Comparison of ENCODE assay signal across 2 cellular contexts in the genomic region with DNA sequence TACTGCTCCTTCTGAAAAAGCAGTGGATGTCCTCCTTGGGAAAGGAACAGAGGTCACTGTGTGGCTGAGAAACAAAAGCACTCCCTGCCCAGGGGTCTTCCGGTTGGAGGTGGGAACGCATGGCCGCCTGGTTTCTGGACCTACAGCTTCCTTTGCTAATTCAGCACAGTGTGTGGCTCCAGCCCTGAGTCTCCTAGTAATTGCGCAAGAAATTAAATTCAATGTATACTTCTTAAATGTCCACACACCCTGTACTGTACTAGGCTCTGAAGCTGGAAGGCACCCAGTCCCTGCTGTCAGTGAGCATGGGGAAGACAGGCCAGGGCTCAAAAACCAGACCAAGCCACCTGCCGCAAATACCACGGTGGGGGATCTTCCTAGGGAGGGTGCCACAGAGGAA.
TF ChIP-seq lines count a peak whose summit lies in the region.

No MANE protein-coding gene starts in this region.

TF ChIP-seq in Ishikawa, 13 proteins besides CTCF, POLR2A, EP300 and RAD21:
- TF ChIP-seq NFIC (IDR thresholded peaks at IDR 0.05) (no peak), TAF1 (IDR thresholded peaks at IDR 0.05; ENCODE audit: low read depth) (no peak), CEBPB (IDR thresholded peaks at IDR 0.05) (peak; percentile 47; the same call in 1 of the 2 replicates), TEAD4 (IDR thresholded peaks at IDR 0.05) (no peak)

TF ChIP-seq in H1, 55 proteins besides CTCF, POLR2A, EP300 and RAD21:
- TF ChIP-seq BCL11A (IDR thresholded peaks at IDR 0.05; ENCODE audit: low read depth in 2 of 2, low read length in 2 of 2) = no peak
- peak; percentile 72 for TF ChIP-seq CEBPB (IDR thresholded peaks at IDR 0.05; ENCODE audit: low read depth, low read length)
TF ChIP-seq in H1: peak in this region for 1.
